Comparison of ENCODE assay signal across 9 cellular contexts in the genomic region with DNA sequence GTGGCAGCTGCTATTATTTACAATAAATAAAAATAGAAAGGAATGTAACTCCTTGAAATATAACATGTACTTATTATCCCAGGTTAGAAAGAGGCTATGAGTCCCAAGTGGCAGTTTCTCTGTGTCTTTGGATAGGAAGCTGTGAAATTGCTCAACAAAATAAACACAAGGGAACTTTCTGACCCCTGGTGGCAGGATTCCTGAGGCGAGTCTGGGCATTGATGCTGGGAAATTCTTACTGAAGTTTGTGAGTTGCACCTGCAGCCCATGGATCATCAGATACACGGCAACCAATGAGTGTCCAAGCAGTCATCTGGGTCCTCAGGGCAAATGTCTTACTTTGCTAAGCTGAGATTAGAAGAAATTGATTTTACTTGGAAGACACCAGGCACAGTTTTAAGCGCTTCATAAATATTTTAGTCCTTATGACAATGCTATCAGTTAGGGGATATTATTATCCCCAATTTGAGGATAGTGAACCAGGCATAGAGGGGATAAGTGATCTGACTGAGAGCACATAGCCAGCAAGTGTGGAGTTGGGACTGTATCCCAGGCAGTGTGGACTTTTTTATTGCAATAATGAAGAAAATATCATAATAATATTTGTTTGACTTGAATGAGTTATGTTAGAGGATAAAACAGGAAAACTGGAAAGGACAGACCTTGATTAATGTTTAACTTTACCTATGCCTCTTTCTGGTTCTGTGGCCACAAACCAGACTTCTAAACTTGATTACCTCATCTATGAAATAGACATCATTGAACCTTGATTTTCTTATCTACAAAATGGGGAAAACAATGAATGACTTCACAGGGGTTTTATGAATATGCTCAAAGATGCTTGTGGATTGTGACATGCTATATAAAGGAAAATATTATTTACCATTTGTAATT.
A peak's percentile ranks its signal among the peaks of the same experiment; 100 is the strongest.
DNase-seq lines count a peak whose midpoint lies in the region; TF ChIP-seq lines count a peak whose summit lies in the region.
"Had no signal": no experiment of that assay in that cellular context is flagged by ENCODE, and none has a peak within 500 bp of the region (broad histone marks: within the 10 kb centered on the region; RNA-seq: fewer than 3 reads in every experiment).

No MANE protein-coding gene starts in this region.

- H3K36me3 Mint-ChIP-seq in endothelial cell (ENCODE audit: low read depth, unreplicated experiment) (no peaks in the 10 kb centered on the region), nephron progenitor cell (ENCODE audit: low read depth) (no peaks in the 10 kb centered on the region)

- no peaks in the 10 kb centered on the region for H3K4me1 Mint-ChIP-seq in endothelial cell (ENCODE audit: unreplicated experiment)
- peaks cover 21% of the 10 kb centered on the region for H3K4me1 Mint-ChIP-seq in nephron progenitor cell
- H3K4me1 Mint-ChIP-seq: B cell had no signal

- H3K4me3 Mint-ChIP-seq in endothelial cell (ENCODE audit: unreplicated experiment): no peak overlapping the region
- no peak overlapping the region for H3K4me3 Mint-ChIP-seq in nephron progenitor cell
- H3K4me3 Mint-ChIP-seq: B cell had no signal

- TF ChIP-seq CTCF in endothelial cell (IDR thresholded peaks at IDR 0.05; ENCODE audit: unreplicated experiment): peak; percentile 73
- TF ChIP-seq CTCF in nephron progenitor cell (IDR thresholded peaks at IDR 0.05): peak; percentile 64

- DNase-seq in NCI-H1436 (lab: John Stamatoyannopoulos, UW) (peak; percentile 22), NCI-H1436 treated with DMSO at 0.1 percent for 48 hours (lab: John Stamatoyannopoulos, UW) (no peak), NCI-H460 (ENCODE audit: extremely low read depth, low read depth) (peak; percentile 39), endothelial cell (ENCODE audit: low spot score) (peak; percentile 69), nephron progenitor cell (peak; percentile 41), cerebellum (ENCODE audit: low spot score) (no peak)
- DNase-seq in activated CD4-positive, CD25-positive, alpha-beta regulatory T cell (lab: John Stamatoyannopoulos, UW): no peak
- DNase-seq in activated effector memory CD4-positive, alpha-beta T cell treated with anti-CD3 and anti-CD28 coated beads, Interleukin-2, amount 50 U/mL, for 16 hours: no peak

- no peak overlapping the region for H3K27ac Mint-ChIP-seq in endothelial cell (ENCODE audit: unreplicated experiment)
- H3K27ac Mint-ChIP-seq in nephron progenitor cell: no peak overlapping the region
- H3K27ac Mint-ChIP-seq: B cell had no signal

- H3K9me3 Mint-ChIP-seq in endothelial cell (ENCODE audit: unreplicated experiment): no peaks in the 10 kb centered on the region
- H3K9me3 Mint-ChIP-seq in nephron progenitor cell: no peaks in the 10 kb centered on the region

- H3K27me3 Mint-ChIP-seq in endothelial cell (ENCODE audit: unreplicated experiment): no peaks in the 10 kb centered on the region
- H3K27me3 Mint-ChIP-seq in nephron progenitor cell (ENCODE audit: low read depth, poor library complexity): no peaks in the 10 kb centered on the region
- H3K27me3 Mint-ChIP-seq: B cell had no signal

Comparison
In these comparisons a context has a peak if more than half of its experiments do, and no peak if none do; other contexts are left out.
1. DNase-seq: peak in NCI-H1436 (single experiment), NCI-H460 (single experiment), endothelial cell (single experiment) and nephron progenitor cell (single experiment); none in NCI-H1436 treated with DMSO at 0.1 percent for 48 hours (single experiment), cerebellum (single experiment), activated CD4-positive, CD25-positive, alpha-beta regulatory T cell (0 of 4) and activated effector memory CD4-positive, alpha-beta T cell treated with anti-CD3 and anti-CD28 coated beads, Interleukin-2, amount 50 U/mL, for 16 hours (single experiment).